Comparison of ENCODE assay signal across 8 cellular contexts in genomic region chr19:53196777-53197396, GRCh38. TPM values are rescaled to one million over a fixed set of nuclear protein-coding genes. Genes with fewer than 3 reads are reported as not detected.
DNase-seq lines count a peak whose midpoint lies in the region; ATAC-seq and TF ChIP-seq lines count a peak whose summit lies in the region.

No MANE protein-coding gene starts in this region.

- TF ChIP-seq CTCF in Calu3 (IDR thresholded peaks at IDR 0.05; ENCODE audit: unreplicated experiment) = no peak
- TF ChIP-seq CTCF in Peyer's patch (IDR thresholded peaks at IDR 0.05) = no peak
- no peak for TF ChIP-seq CTCF in neural cell (IDR thresholded peaks at IDR 0.05; ENCODE audit: poor library complexity, severe bottlenecking)

- intact Hi-C loops in Calu3 (cut with micrococcal nuclease; ENCODE audit: unreplicated experiment) = loop anchor here (5.0 to 10.0 kb wide), 2 partner anchors 252 to 595 kb away; no protein-coding TSS in a partner anchor

- H3K4me2 ChIP-seq in neural cell (ENCODE audit: low read length) = no peak overlapping the region

- peak overlapping the region; percentile 89 for H3K4me3 Mint-ChIP-seq in Calu3 (ENCODE audit: low read depth, unreplicated experiment)

- no peaks in the 10 kb centered on the region for H4K20me1 ChIP-seq in neural cell (ENCODE audit: insufficient read depth)

- CTCF ChIA-PET in Calu3 (lab: Charles Lee) = interaction anchor here (0.8 kb wide), 1 partner anchor 25 kb away, joined by 4 read pairs; no protein-coding TSS in a partner anchor

- H3K79me2 ChIP-seq in neural cell (replicated peaks; ENCODE audit: insufficient read depth, low read length) = no peaks in the 10 kb centered on the region

- no peaks in the 10 kb centered on the region for H3K9me2 ChIP-seq in neural cell (ENCODE audit: insufficient read depth, low read length)

- H3K9me3 Mint-ChIP-seq in Calu3 (ENCODE audit: low read depth, unreplicated experiment) = peaks cover 22% of the 10 kb centered on the region

- H3K4me3 ChIP-seq in Peyer's patch (peak overlapping the region; percentile 61 to 92 (median 81)), neural cell (ENCODE audit: low read length) (peak overlapping the region; percentile 71)

- no peak for TF ChIP-seq RAD21 in neural cell (conservative IDR thresholded peaks at IDR 0.05)

- H3K27ac ChIP-seq in Peyer's patch (peak overlapping the region; percentile 79 to 92 (median 86)), neural cell (ENCODE audit: low read length) (no peak overlapping the region)

- peak; percentile 60 to 74 for TF ChIP-seq POLR2A in Peyer's patch (IDR thresholded peaks at IDR 0.05)

- H3K4me1 Mint-ChIP-seq in Calu3 (ENCODE audit: low read depth, unreplicated experiment) = no peaks in the 10 kb centered on the region

- peaks cover 0 to 20% (median 0%) of the 10 kb centered on the region in 3 donors for H3K36me3 ChIP-seq in Peyer's patch
- H3K36me3 ChIP-seq in neural cell (ENCODE audit: insufficient read depth, low read length) = no peaks in the 10 kb centered on the region

- ATAC-seq in HG03196 (IDR thresholded peaks at IDR 0.05; ENCODE audit: unreplicated experiment) = peak; percentile 46
- ATAC-seq in HG02870 (IDR thresholded peaks at IDR 0.05; ENCODE audit: unreplicated experiment) = no peak

- no peaks in the 10 kb centered on the region for H3K27me3 Mint-ChIP-seq in Calu3 (ENCODE audit: unreplicated experiment)

- H3K36me3 Mint-ChIP-seq in Calu3 (ENCODE audit: insufficient read depth, unreplicated experiment) = peaks cover 21% of the 10 kb centered on the region

- H3K9me3 ChIP-seq in Peyer's patch (peaks cover 0 to 45% (median 6%) of the 10 kb centered on the region in 4 donors), neural cell (ENCODE audit: low read length) (no peaks in the 10 kb centered on the region)

- peak overlapping the region; percentile 60 for H3K9ac ChIP-seq in neural cell (ENCODE audit: low read length)

- peak overlapping the region; percentile 61 for H2AFZ ChIP-seq in neural cell (ENCODE audit: low read depth, low read length)

- TF ChIP-seq EP300 in neural cell (conservative IDR thresholded peaks at IDR 0.05; ENCODE audit: poor library complexity, severe bottlenecking) = no peak

- H3K27ac Mint-ChIP-seq in Calu3 (ENCODE audit: unreplicated experiment) = peak overlapping the region; percentile 73

- no TSS peak for BruUV-seq in Calu3 (replicated peaks; lab: Mats Ljungman, UMichigan)

- H3K4me1 ChIP-seq in Peyer's patch = no peaks in the 10 kb centered on the region

- peak; percentile 96 for DNase-seq in Calu3
- DNase-seq in Peyer's patch = peak; percentile 98 to 100 (median 99)
- DNase-seq in activated gamma-delta T cell treated with anti-CD3 and anti-CD28 coated beads, Interleukin-2, amount 50 U/mL, for 16 hours (ENCODE audit: low read depth) = peak; percentile 96
- DNase-seq in foreskin melanocyte = peak; percentile 57
- peak; percentile 84 to 98 (median 93) for DNase-seq in stimulated activated naive CD4-positive, alpha-beta T cell (lab: John Stamatoyannopoulos, UW)

- peaks cover 6% of the 10 kb centered on the region for H3F3A ChIP-seq in neural cell (ENCODE audit: insufficient read depth, low read length, poor library complexity, severe bottlenecking)

- H3K27me3 ChIP-seq in Peyer's patch = no peaks in the 10 kb centered on the region
- H3K27me3 ChIP-seq in neural cell (ENCODE audit: insufficient read depth, low read depth, low read length) = no peaks in the 10 kb centered on the region

TF ChIP-seq in neural cell, 6 proteins besides CTCF, POLR2A, EP300 and RAD21:
- TF ChIP-seq POLR2AphosphoS5 (IDR thresholded peaks at IDR 0.05) (peak; percentile 57), TAF1 (IDR thresholded peaks at IDR 0.05; ENCODE audit: low read depth) (peak; percentile 52), MXI1 (conservative IDR thresholded peaks at IDR 0.05; ENCODE audit: poor library complexity, severe bottlenecking) (peak; percentile 34), SMC3 (conservative IDR thresholded peaks at IDR 0.05; ENCODE audit: poor library complexity) (no peak)
- TF ChIP-seq, protein P1, sequence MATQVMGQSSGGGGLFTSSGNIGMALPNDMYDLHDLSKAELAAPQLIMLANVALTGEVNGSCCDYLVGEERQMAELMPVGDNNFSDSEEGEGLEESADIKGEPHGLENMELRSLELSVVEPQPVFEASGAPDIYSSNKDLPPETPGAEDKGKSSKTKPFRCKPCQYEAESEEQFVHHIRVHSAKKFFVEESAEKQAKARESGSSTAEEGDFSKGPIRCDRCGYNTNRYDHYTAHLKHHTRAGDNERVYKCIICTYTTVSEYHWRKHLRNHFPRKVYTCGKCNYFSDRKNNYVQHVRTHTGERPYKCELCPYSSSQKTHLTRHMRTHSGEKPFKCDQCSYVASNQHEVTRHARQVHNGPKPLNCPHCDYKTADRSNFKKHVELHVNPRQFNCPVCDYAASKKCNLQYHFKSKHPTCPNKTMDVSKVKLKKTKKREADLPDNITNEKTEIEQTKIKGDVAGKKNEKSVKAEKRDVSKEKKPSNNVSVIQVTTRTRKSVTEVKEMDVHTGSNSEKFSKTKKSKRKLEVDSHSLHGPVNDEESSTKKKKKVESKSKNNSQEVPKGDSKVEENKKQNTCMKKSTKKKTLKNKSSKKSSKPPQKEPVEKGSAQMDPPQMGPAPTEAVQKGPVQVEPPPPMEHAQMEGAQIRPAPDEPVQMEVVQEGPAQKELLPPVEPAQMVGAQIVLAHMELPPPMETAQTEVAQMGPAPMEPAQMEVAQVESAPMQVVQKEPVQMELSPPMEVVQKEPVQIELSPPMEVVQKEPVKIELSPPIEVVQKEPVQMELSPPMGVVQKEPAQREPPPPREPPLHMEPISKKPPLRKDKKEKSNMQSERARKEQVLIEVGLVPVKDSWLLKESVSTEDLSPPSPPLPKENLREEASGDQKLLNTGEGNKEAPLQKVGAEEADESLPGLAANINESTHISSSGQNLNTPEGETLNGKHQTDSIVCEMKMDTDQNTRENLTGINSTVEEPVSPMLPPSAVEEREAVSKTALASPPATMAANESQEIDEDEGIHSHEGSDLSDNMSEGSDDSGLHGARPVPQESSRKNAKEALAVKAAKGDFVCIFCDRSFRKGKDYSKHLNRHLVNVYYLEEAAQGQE (IDR thresholded peaks at IDR 0.05; ENCODE audit: borderline replicate concordance) = no peak
TF ChIP-seq in neural cell: peak in this region for 3.

RNA-seq across cellular contexts. Expression of gene ZNF665, which starts 3.7 kb away (rescaled TPM):
- total RNA-seq in Calu3 (2022) (not detected in 2 replicates), Peyer's patch (1 to 10 TPM in 3 of 4 donors, not detected in 1; 1.4 to 6.0 (median 5.8) TPM)
- polyA plus RNA-seq in neural cell = 2.6 and 2.8 TPM in 2 replicates
- 8.3 and 9.6 TPM in 2 replicates for polyA minus RNA-seq in neural cell

RNA-seq across cellular contexts. Expression of gene ZNF347, which starts 38.0 kb away (rescaled TPM):
- total RNA-seq in Calu3 (2022) (not detected in 2 replicates), Peyer's patch (10 to 100 TPM; 12.7 to 21.5 (median 16.1) TPM)
- 7.4 and 7.7 TPM in 2 replicates for polyA plus RNA-seq in neural cell
- polyA minus RNA-seq in neural cell = 21.7 and 27.1 TPM in 2 replicates

RNA-seq across cellular contexts. Expression of gene ZNF677, which starts 57.8 kb away (rescaled TPM):
- not detected in 2 replicates for total RNA-seq in Calu3 (2022)
- total RNA-seq in Peyer's patch = 10 to 100 TPM in 2 of 4 donors, 1 to 10 TPM in 2; 2.8 to 13.2 (median 7.2) TPM
- 35.4 and 39.4 TPM in 2 replicates for polyA plus RNA-seq in neural cell
- polyA minus RNA-seq in neural cell = 52.8 and 69.1 TPM in 2 replicates

Comparison
In these comparisons a context has a peak if more than half of its experiments do, and no peak if none do; other contexts are left out.
1. RNA of gene ZNF347, which starts 38.0 kb away (total RNA-seq): 12.7 to 21.5 TPM in Peyer's patch; not detected in Calu3; every median in the first group is over 10 times any median in the second.
2. Peak in every context shown above with its lines, with median percentiles within 50 percentile points of each other: DNase-seq.